ENCODE assay signal across 8 cellular contexts in the genomic region with DNA sequence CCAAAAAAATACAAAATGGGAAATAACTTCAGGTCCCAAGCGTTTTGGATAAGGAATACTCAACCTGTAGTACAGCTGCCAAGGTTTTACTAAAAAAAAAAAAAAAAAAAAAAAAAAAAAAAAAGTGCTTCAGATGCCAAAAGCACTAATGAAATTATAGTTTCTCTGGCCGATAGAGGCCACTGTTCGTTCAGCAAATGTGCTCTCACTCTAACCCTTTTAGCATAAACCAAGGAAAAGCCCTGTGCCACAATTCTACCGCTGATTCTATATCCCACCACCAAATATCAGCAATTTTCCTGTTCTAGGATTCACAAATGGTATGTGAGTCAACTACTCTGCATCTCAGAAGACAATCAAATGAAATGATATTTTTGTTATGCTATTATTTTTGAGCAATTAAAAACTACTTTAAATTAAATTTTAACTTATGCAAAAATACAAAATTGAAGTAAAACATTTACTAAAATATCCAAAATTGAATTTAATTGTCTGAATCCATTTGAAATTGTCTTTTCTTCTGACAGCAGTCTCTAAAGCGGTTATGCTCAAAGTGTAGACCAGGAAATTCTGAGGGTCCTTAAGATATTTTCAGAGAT.
DNase-seq lines count a peak whose midpoint lies in the region; ATAC-seq and TF ChIP-seq lines count a peak whose summit lies in the region.

No MANE protein-coding gene starts in this region.

- H3K4me2 ChIP-seq in OCI-LY1 (ENCODE audit: low read length) = no peak overlapping the region

- H3K27ac Mint-ChIP-seq in activated T-cell treated with anti-CD3 and anti-CD28 coated beads, Interleukin-2, amount 50 U/mL, for 24 hours = no peak overlapping the region

- peaks cover 2% of the 10 kb centered on the region for H3K9me3 Mint-ChIP-seq in activated T-cell treated with anti-CD3 and anti-CD28 coated beads, Interleukin-2, amount 50 U/mL, for 24 hours

- H3K27me3 ChIP-seq in OCI-LY1 (ENCODE audit: insufficient read depth, low read length) = no peaks in the 10 kb centered on the region
- no peaks in the 10 kb centered on the region for H3K27me3 ChIP-seq in lung (ENCODE audit: control insufficient read depth, insufficient read depth)

- H3K36me3 ChIP-seq in OCI-LY1 (ENCODE audit: insufficient read depth, low read length) (peaks cover 19% of the 10 kb centered on the region), lung (ENCODE audit: control insufficient read depth in 2 of 2, insufficient read depth in 2 of 2, low read length in 2 of 2) (peaks cover 2 to 3% of the 10 kb centered on the region in 2 donors)

- TF ChIP-seq CTCF in OCI-LY1 (IDR thresholded peaks at IDR 0.05; ENCODE audit: low read length) = peak; percentile 43
- TF ChIP-seq CTCF in lung (IDR thresholded peaks at IDR 0.05; ENCODE audit: control extremely low read depth, extremely low read depth) = peak; percentile 14

- H3K36me3 Mint-ChIP-seq in activated T-cell treated with anti-CD3 and anti-CD28 coated beads, Interleukin-2, amount 50 U/mL, for 24 hours (ENCODE audit: low read depth) = peaks cover 46% of the 10 kb centered on the region

- H3K4me1 Mint-ChIP-seq in activated T-cell treated with anti-CD3 and anti-CD28 coated beads, Interleukin-2, amount 50 U/mL, for 24 hours (ENCODE audit: low read depth) = peaks cover 22% of the 10 kb centered on the region

- H3K27me3 Mint-ChIP-seq in activated T-cell treated with anti-CD3 and anti-CD28 coated beads, Interleukin-2, amount 50 U/mL, for 24 hours = no peaks in the 10 kb centered on the region

- no peak overlapping the region for H3K9ac ChIP-seq in OCI-LY1 (ENCODE audit: low read length)

- DNase-seq in activated T-cell treated with anti-CD3 and anti-CD28 coated beads for 4 hours (peak; percentile 7), lung (ENCODE audit: low spot score) (peak; percentile 30), posterior vena cava (ENCODE audit: low spot score) (no peak)
- DNase-seq in activated T-cell treated with anti-CD3 and anti-CD28 coated beads, Interleukin-2, amount 50 U/mL, for 24 hours = no peak
- DNase-seq in effector CD4-positive, alpha-beta T cell = peak; percentile 12

- no peaks in the 10 kb centered on the region for H3F3A ChIP-seq in OCI-LY1 (ENCODE audit: insufficient read depth, low read length)

- ATAC-seq in HG03066 (IDR thresholded peaks at IDR 0.05; ENCODE audit: low read depth, unreplicated experiment) (peak; percentile 63), lung (ENCODE audit: insufficient read depth, low FRiP score) (peak; percentile 58), HG02973 (IDR thresholded peaks at IDR 0.05; ENCODE audit: unreplicated experiment) (no peak)

- no peak overlapping the region for H3K4me3 ChIP-seq in OCI-LY1 (ENCODE audit: low read depth, low read length, poor library complexity, severe bottlenecking)
- H3K4me3 ChIP-seq in lung = no peak overlapping the region

- H3K9me2 ChIP-seq in OCI-LY1 (ENCODE audit: low read depth, low read length) = no peaks in the 10 kb centered on the region

- WGBS in lung, 2 donors = 36 to 40% methylated on average over 5 of the region's 5 CpGs

- no peak overlapping the region for H3K4me3 Mint-ChIP-seq in activated T-cell treated with anti-CD3 and anti-CD28 coated beads, Interleukin-2, amount 50 U/mL, for 24 hours

- H4K20me1 ChIP-seq in OCI-LY1 (ENCODE audit: insufficient read depth, low read length) = no peaks in the 10 kb centered on the region

- no peak overlapping the region for H2AFZ ChIP-seq in OCI-LY1 (ENCODE audit: low read length)

- no peaks in the 10 kb centered on the region for H3K4me1 ChIP-seq in OCI-LY1 (ENCODE audit: insufficient read depth, low read length, severe bottlenecking)
- H3K4me1 ChIP-seq in lung (ENCODE audit: control insufficient read depth in 2 of 2, insufficient read depth in 2 of 2, low read length in 2 of 2) = peaks cover 0 to 2% of the 10 kb centered on the region in 2 donors

- H3K9me3 ChIP-seq in OCI-LY1 (ENCODE audit: low read length) (no peaks in the 10 kb centered on the region), lung (ENCODE audit: control insufficient read depth in 2 of 2, insufficient read depth in 1 of 2, low read length in 1 of 2) (no peaks in the 10 kb centered on the region)

- no peak overlapping the region for H3K27ac ChIP-seq in OCI-LY1 (ENCODE audit: low read depth, low read length, poor library complexity, severe bottlenecking)
- no peak overlapping the region for H3K27ac ChIP-seq in lung (ENCODE audit: low read depth in 1 of 2, low read length in 1 of 2)

- intact Hi-C loops in posterior vena cava (cut with DNase I) = no loop called here

- no peaks in the 10 kb centered on the region for H3K79me2 ChIP-seq in OCI-LY1 (ENCODE audit: insufficient read depth, low read length)

Comparison
In these comparisons a context has a peak if more than half of its experiments do, and no peak if none do; other contexts are left out.
1. DNase-seq: peak in activated T-cell treated with anti-CD3 and anti-CD28 coated beads for 4 hours (single experiment), effector CD4-positive, alpha-beta T cell (single experiment) and lung (single experiment); none in activated T-cell treated with anti-CD3 and anti-CD28 coated beads, Interleukin-2, amount 50 U/mL, for 24 hours (single experiment) and posterior vena cava (single experiment).